ENCODE assay signal across 7 cellular contexts in the genomic region with DNA sequence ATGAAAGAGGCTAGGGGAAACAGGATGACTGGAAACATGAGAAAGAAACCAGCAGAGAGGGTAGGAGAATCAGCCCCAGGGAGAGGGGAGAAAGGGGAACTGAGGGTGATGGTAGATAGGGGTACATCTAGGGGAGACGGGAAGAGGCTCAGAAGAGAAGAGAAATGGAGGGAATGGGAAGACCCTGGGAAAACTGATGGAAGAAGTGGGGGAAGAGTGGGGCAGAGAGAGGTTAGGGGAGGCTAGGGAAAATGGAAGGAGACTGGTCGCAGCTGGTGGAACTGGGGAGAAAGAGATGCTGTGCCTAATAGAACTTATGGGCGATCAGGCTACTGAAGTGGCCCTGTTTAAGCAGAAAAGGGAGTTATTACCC.
A peak's percentile ranks its signal among the peaks of the same experiment; 100 is the strongest.
DNase-seq lines count a peak whose midpoint lies in the region; ATAC-seq and TF ChIP-seq lines count a peak whose summit lies in the region.

No MANE protein-coding gene starts in this region.

- no peaks in the 10 kb centered on the region for H3K27me3 ChIP-seq in HL-60 (ENCODE audit: insufficient read depth, poor library complexity, severe bottlenecking)
- H3K27me3 ChIP-seq in adipocyte (replicated peaks; ENCODE audit: control insufficient read depth, insufficient read depth, low read length), result no peaks in the 10 kb centered on the region
- H3K27me3 ChIP-seq in iPS-20b (ENCODE audit: insufficient read depth, low read length), result peaks cover 19% of the 10 kb centered on the region; the same call in 1 of the 2 replicates

- peak overlapping the region; percentile 45 for H3K4me3 ChIP-seq in HL-60 (replicated peaks; ENCODE audit: insufficient read depth, low read length)
- H3K4me3 ChIP-seq in adipocyte (ENCODE audit: low read length), result peak overlapping the region; percentile 81
- peak overlapping the region; percentile 61 for H3K4me3 ChIP-seq in iPS-20b (ENCODE audit: low read length)

- no peaks in the 10 kb centered on the region for H3K9me3 Mint-ChIP-seq in stimulated activated naive CD8-positive, alpha-beta T cell treated with anti-CD3 and anti-CD28 coated beads, Interleukin-15, amount 100 ng/mL, for 72 hours

- H3K4me1 ChIP-seq in adipocyte (ENCODE audit: control insufficient read depth, insufficient read depth, low read length), result peaks cover 22% of the 10 kb centered on the region
- peaks cover 6% of the 10 kb centered on the region; the same call in 1 of the 2 replicates for H3K4me1 ChIP-seq in iPS-20b (ENCODE audit: insufficient read depth, low read length)

- H3K27me3 Mint-ChIP-seq in stimulated activated naive CD8-positive, alpha-beta T cell treated with anti-CD3 and anti-CD28 coated beads, Interleukin-15, amount 100 ng/mL, for 72 hours, result no peaks in the 10 kb centered on the region

- peaks cover 21% of the 10 kb centered on the region for H3K4me1 Mint-ChIP-seq in stimulated activated naive CD8-positive, alpha-beta T cell treated with anti-CD3 and anti-CD28 coated beads, Interleukin-15, amount 100 ng/mL, for 72 hours

- H3K9ac ChIP-seq in adipocyte (ENCODE audit: low read length) (peak overlapping the region; percentile 77), iPS-20b (ENCODE audit: low read depth, low read length) (peak overlapping the region; percentile 42; the same call in 1 of the 2 replicates)

- no peak for ATAC-seq in stimulated activated naive CD8-positive, alpha-beta T cell treated with anti-CD3 and anti-CD28 coated beads, Interleukin-15, amount 100 ng/mL, for 72 hours
- ATAC-seq in HG02759 (IDR thresholded peaks at IDR 0.05; ENCODE audit: unreplicated experiment), result no peak

- H3K9me3 ChIP-seq in adipocyte (ENCODE audit: control insufficient read depth, low read length), result no peaks in the 10 kb centered on the region
- H3K9me3 ChIP-seq in iPS-20b (ENCODE audit: insufficient read depth, low read depth, low read length), result no peaks in the 10 kb centered on the region

- DNase-seq in HL-60 (ENCODE audit: low read depth in 1 of 2, low spot score in 1 of 2) (no peak), adipocyte (ENCODE audit: low read depth) (no peak)
- DNase-seq in stimulated activated naive CD8-positive, alpha-beta T cell treated with anti-CD3 and anti-CD28 coated beads, Interleukin-15, amount 100 ng/mL, for 72 hours, result no peak
- no peak for DNase-seq in effector CD8-positive, alpha-beta T cell (lab: John Stamatoyannopoulos, UW)
- no peak for DNase-seq in NK-92 treated with Interleukin-12 subunit alpha and Interleukin-12 subunit beta, amount 100 ng/mL, for 24 hours (lab: John Stamatoyannopoulos, UW)

- no peak for TF ChIP-seq CTCF in HL-60 (IDR thresholded peaks at IDR 0.05; ENCODE audit: insufficient read depth, low read length)

- H3K36me3 ChIP-seq in adipocyte (ENCODE audit: control insufficient read depth, insufficient read depth, low read length, severe bottlenecking), result peaks cover 17% of the 10 kb centered on the region
- no peaks in the 10 kb centered on the region for H3K36me3 ChIP-seq in iPS-20b (ENCODE audit: insufficient read depth, low read depth, low read length)

- peak overlapping the region; percentile 92 to 93 for H3K27ac Mint-ChIP-seq in stimulated activated naive CD8-positive, alpha-beta T cell treated with anti-CD3 and anti-CD28 coated beads, Interleukin-15, amount 100 ng/mL, for 72 hours

- H3K27ac ChIP-seq in HL-60 (replicated peaks) (no peak overlapping the region), iPS-20b (ENCODE audit: low read length) (no peak overlapping the region)

- H3K4me3 Mint-ChIP-seq in stimulated activated naive CD8-positive, alpha-beta T cell treated with anti-CD3 and anti-CD28 coated beads, Interleukin-15, amount 100 ng/mL, for 72 hours, result peak overlapping the region; percentile 85 to 88
